12 cellular contexts compared by ENCODE assay signal in the genomic region with DNA sequence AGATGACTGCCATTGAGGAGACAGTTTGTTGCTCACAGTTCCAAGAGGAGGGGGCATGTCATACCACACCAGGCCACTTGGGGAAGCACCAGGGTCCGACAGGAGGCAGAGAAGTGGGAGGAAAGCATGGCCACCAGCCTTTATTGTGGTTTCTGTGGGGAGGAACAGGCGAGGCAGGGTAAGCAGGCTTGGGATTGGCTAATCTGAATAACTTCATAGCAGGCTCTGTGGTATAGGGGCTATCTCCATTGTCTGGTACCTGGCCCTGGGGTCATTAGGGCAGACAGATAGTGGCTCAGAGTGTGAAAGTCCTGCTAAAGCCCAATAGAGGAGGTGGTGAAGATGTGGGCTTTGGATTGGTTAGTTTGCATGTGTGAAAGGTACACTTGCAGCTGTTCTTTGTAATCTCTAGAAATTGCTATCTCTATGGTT. TPM values are rescaled to one million over a fixed set of nuclear protein-coding genes. Genes with fewer than 3 reads are reported as not detected.
A peak's percentile ranks its signal among the peaks of the same experiment; 100 is the strongest.
DNase-seq lines count a peak whose midpoint lies in the region; ATAC-seq, FAIRE-seq and TF ChIP-seq lines count a peak whose summit lies in the region.
"Had no signal": no experiment of that assay in that cellular context is flagged by ENCODE, and none has a peak within 500 bp of the region (broad histone marks: within the 10 kb centered on the region; RNA-seq: fewer than 3 reads in every experiment).

No MANE protein-coding gene starts in this region.

- H3K4me3 ChIP-seq in OCI-LY1 (ENCODE audit: low read depth, low read length, poor library complexity, severe bottlenecking), result no peak overlapping the region
- no peak overlapping the region for H3K4me3 ChIP-seq in fibroblast of villous mesenchyme (ENCODE audit: low read depth, low read length)
- no peak overlapping the region for H3K4me3 ChIP-seq in vagina

- H3K9me3 Mint-ChIP-seq in CD14-positive monocyte, result peaks cover 0 to 7% (median 4%) of the 10 kb centered on the region in 7 donors

- no peak overlapping the region for H3K4me2 ChIP-seq in OCI-LY1 (ENCODE audit: low read length)

- H3K27ac ChIP-seq in OCI-LY1 (ENCODE audit: low read depth, low read length, poor library complexity, severe bottlenecking) (no peak overlapping the region), vagina (no peak overlapping the region)

- H3K9me3 ChIP-seq in OCI-LY1 (ENCODE audit: low read length) (no peaks in the 10 kb centered on the region), vagina (no peaks in the 10 kb centered on the region)

- in situ Hi-C loops in GM13976 (cut with MboI; ENCODE audit: low sequenced_read_pairs, unreplicated experiment), result no loop called here

- no peaks in the 10 kb centered on the region for H4K20me1 ChIP-seq in OCI-LY1 (ENCODE audit: insufficient read depth, low read length)

- H3K36me3 ChIP-seq in OCI-LY1 (ENCODE audit: insufficient read depth, low read length) (no peaks in the 10 kb centered on the region), vagina (no peaks in the 10 kb centered on the region)

- peaks cover 0 to 6% (median 2%) of the 10 kb centered on the region in 3 donors for H3K27me3 Mint-ChIP-seq in CD14-positive monocyte (ENCODE audit: low read depth in 3 of 3)

- no peak overlapping the region for H2AFZ ChIP-seq in OCI-LY1 (ENCODE audit: low read length)

- TF ChIP-seq POLR2A in vagina (IDR thresholded peaks at IDR 0.05), result no peak

- no peaks in the 10 kb centered on the region for H3K79me2 ChIP-seq in OCI-LY1 (ENCODE audit: insufficient read depth, low read length)

- no peaks in the 10 kb centered on the region for H3K36me3 Mint-ChIP-seq in CD14-positive monocyte

- no peaks in the 10 kb centered on the region for H3K4me1 ChIP-seq in OCI-LY1 (ENCODE audit: insufficient read depth, low read length, severe bottlenecking)
- no peaks in the 10 kb centered on the region for H3K4me1 ChIP-seq in vagina

- H3K27me3 ChIP-seq in OCI-LY1 (ENCODE audit: insufficient read depth, low read length) (no peaks in the 10 kb centered on the region), vagina (no peaks in the 10 kb centered on the region)

- intact Hi-C loops in CD14-positive monocyte (cut with micrococcal nuclease), result no loop called here
- intact Hi-C loops in vagina (cut with DNase I), result no loop called here

- no peaks in the 10 kb centered on the region for H3F3A ChIP-seq in OCI-LY1 (ENCODE audit: insufficient read depth, low read length)

- no peaks in the 10 kb centered on the region for H3K9me2 ChIP-seq in OCI-LY1 (ENCODE audit: low read depth, low read length)

- no peak overlapping the region for H3K4me3 Mint-ChIP-seq in CD14-positive monocyte

- H3K9ac ChIP-seq in OCI-LY1 (ENCODE audit: low read length), result no peak overlapping the region

- no peaks in the 10 kb centered on the region for H3K4me1 Mint-ChIP-seq in CD14-positive monocyte

- DNase-seq in CD14-positive monocyte (ENCODE audit: low spot score) (no peak), GM13976 (ENCODE audit: low spot score) (peak; percentile 57), fibroblast of villous mesenchyme (ENCODE audit: low read depth) (no peak), vagina (ENCODE audit: extremely low spot score in 2 of 2) (no peak), urothelium cell line (ENCODE audit: low spot score) (no peak), left lobe of liver (ENCODE audit: low spot score) (no peak)
- no peak for DNase-seq in stimulated activated naive CD4-positive, alpha-beta T cell (lab: John Stamatoyannopoulos, UW)
- DNase-seq: anterior cingulate cortex, GOT3, NCI-H524 had no signal

- TF ChIP-seq CTCF in CD14-positive monocyte (IDR thresholded peaks at IDR 0.05), result peak; percentile 29
- no peak for TF ChIP-seq CTCF in GM13976 (IDR thresholded peaks at IDR 0.05; ENCODE audit: borderline replicate concordance, control extremely low read depth, extremely low read depth, insufficient read depth, missing control alignments)
- peak; percentile 40; the same call in 1 of the 2 replicates for TF ChIP-seq CTCF in OCI-LY1 (IDR thresholded peaks at IDR 0.05; ENCODE audit: low read length)
- TF ChIP-seq CTCF in fibroblast of villous mesenchyme (IDR thresholded peaks at IDR 0.05; ENCODE audit: insufficient read depth, low read depth, low read length), result peak; percentile 24
- no peak for TF ChIP-seq CTCF in vagina (IDR thresholded peaks at IDR 0.05)

- no peak overlapping the region for H3K27ac Mint-ChIP-seq in CD14-positive monocyte

- no peak for FAIRE-seq in urothelium cell line (lab: Jason Lieb, UNC)
- FAIRE-seq: frontal cortex had no signal

- ATAC-seq in left lobe of liver, result no peak

RNA-seq across cellular contexts. Expression of gene CBY2, which starts 35.5 kb away (rescaled TPM):
- polyA plus RNA-seq in CD14-positive monocyte, result not detected
- not detected in 2 replicates for total RNA-seq in fibroblast of villous mesenchyme
- not detected for total RNA-seq in vagina
- not detected for total RNA-seq in left lobe of liver
- total RNA-seq: frontal cortex had no signal

Comparison
In these comparisons a context has a peak if more than half of its experiments do, and no peak if none do; other contexts are left out.
1. CTCF ChIP-seq: peak in CD14-positive monocyte (single experiment), OCI-LY1 (single experiment) and fibroblast of villous mesenchyme (single experiment); none in GM13976 (single experiment) and vagina (0 of 3).